14 cellular contexts compared by ENCODE assay signal in the genomic region with DNA sequence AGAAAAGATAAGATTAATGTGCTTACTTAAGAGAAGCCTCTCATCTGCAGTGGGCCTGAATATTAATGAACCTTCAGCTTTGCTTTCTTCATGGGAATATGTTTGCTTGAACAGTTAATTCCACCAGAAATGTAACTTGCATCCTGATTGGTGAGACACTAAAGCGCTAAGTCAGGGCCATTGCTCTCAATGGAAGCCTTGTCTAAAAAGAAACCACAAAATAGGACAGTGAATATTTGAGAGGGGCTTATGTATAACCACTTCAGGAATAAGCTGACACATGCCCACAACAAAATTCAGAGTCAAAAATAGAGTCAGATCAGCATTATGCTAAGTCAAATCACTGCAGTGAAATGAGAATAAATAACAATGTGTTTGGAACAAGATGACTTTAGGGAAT.
A peak's percentile ranks its signal among the peaks of the same experiment; 100 is the strongest.
DNase-seq lines count a peak whose midpoint lies in the region; ATAC-seq lines count a peak whose summit lies in the region.
"Had no signal": no experiment of that assay in that cellular context is flagged by ENCODE, and none has a peak within 500 bp of the region (broad histone marks: within the 10 kb centered on the region; RNA-seq: fewer than 3 reads in every experiment).

No MANE protein-coding gene starts in this region.

- H3K27ac ChIP-seq in SJCRH30, result no peak overlapping the region
- H3K27ac ChIP-seq in neuronal stem cell (replicated peaks; ENCODE audit: low read length), result no peak overlapping the region

- no peak overlapping the region for H2BK15ac ChIP-seq in neuronal stem cell (ENCODE audit: low read length)

- H2AFZ ChIP-seq in neuronal stem cell (ENCODE audit: low read length), result peak overlapping the region; percentile 48

- H3K18ac ChIP-seq in neuronal stem cell (ENCODE audit: low read length), result no peak overlapping the region

- H3K9ac ChIP-seq in neuronal stem cell (ENCODE audit: low read depth, low read length, poor library complexity), result no peak overlapping the region

- H3K36me3 ChIP-seq in SJCRH30 (no peaks in the 10 kb centered on the region), neuronal stem cell (replicated peaks in 1 of 2; ENCODE audit: control insufficient read depth in 2 of 2, insufficient read depth in 2 of 2, low read length in 2 of 2) (no peaks in the 10 kb centered on the region)

- H4K8ac ChIP-seq in neuronal stem cell (ENCODE audit: low read depth, low read length), result no peak overlapping the region

- no peak overlapping the region for H3K14ac ChIP-seq in neuronal stem cell (ENCODE audit: low read length)

- ATAC-seq in HG02938 (IDR thresholded peaks at IDR 0.05; ENCODE audit: unreplicated experiment) (no peak), GM18867 (IDR thresholded peaks at IDR 0.05; ENCODE audit: unreplicated experiment) (no peak)

- no CpG with 5 or more reads among the region's 1 CpG for WGBS in neuronal stem cell (ENCODE audit: extremely low coverage in 2 of 2, insufficient read length in 2 of 2, insufficient replicate concordance in 1 of 2), 2 donors

- DNase-seq in COLO829 (ENCODE audit: low spot score) (peak; percentile 27), SJCRH30 (peak; percentile 15 to 72), epidermal melanocyte (ENCODE audit: insufficient read length, low spot score) (peak; percentile 25), neuronal stem cell (ENCODE audit: low spot score) (no peak), NCI-H1694 treated with DMSO at 0.1 percent for 48 hours (lab: John Stamatoyannopoulos, UW) (no peak), dermis blood vessel endothelial cell (no peak)
- DNase-seq: C1 segment of cervical spinal cord; CD4-positive, alpha-beta T cell; DMS153; DND-41; GDM1; H7 had no signal

- H3K4me3 ChIP-seq in SJCRH30, result no peak overlapping the region
- H3K4me3 ChIP-seq in neuronal stem cell (ENCODE audit: low read length in 2 of 2), result no peak overlapping the region

- H4K91ac ChIP-seq in neuronal stem cell (ENCODE audit: low read depth, low read length, poor library complexity), result no peak overlapping the region

- no peaks in the 10 kb centered on the region for H3K27me3 ChIP-seq in SJCRH30
- no peaks in the 10 kb centered on the region for H3K27me3 ChIP-seq in neuronal stem cell (ENCODE audit: control insufficient read depth in 3 of 3, insufficient read depth in 3 of 3, low read depth in 1 of 3, low read length in 3 of 3)

- no peak overlapping the region for H3K4me2 ChIP-seq in neuronal stem cell (ENCODE audit: insufficient read depth, low read length, poor library complexity, severe bottlenecking)

- H3K9me3 ChIP-seq in SJCRH30 (replicated peaks) (no peaks in the 10 kb centered on the region), neuronal stem cell (replicated peaks in 1 of 2; ENCODE audit: control insufficient read depth in 2 of 2, insufficient read depth in 1 of 2, low read depth in 1 of 2, low read length in 2 of 2) (no peaks in the 10 kb centered on the region)

- no peak overlapping the region for H3K4ac ChIP-seq in neuronal stem cell (ENCODE audit: low read length)

- no peak overlapping the region for H2BK5ac ChIP-seq in neuronal stem cell (ENCODE audit: low read length)

- H2AK5ac ChIP-seq in neuronal stem cell (ENCODE audit: low read depth, low read length), result no peak overlapping the region

- H3K23ac ChIP-seq in neuronal stem cell (ENCODE audit: low read depth, low read length, poor library complexity), result no peak overlapping the region

- H2BK120ac ChIP-seq in neuronal stem cell (ENCODE audit: low read depth, low read length), result no peak overlapping the region

- no peaks in the 10 kb centered on the region for H3K4me1 ChIP-seq in SJCRH30
- H3K4me1 ChIP-seq in neuronal stem cell (ENCODE audit: control insufficient read depth in 2 of 2, insufficient read depth in 1 of 2, low read depth in 1 of 2, low read length in 2 of 2), result no peaks in the 10 kb centered on the region

- no peak overlapping the region for H2BK12ac ChIP-seq in neuronal stem cell (ENCODE audit: low read length)

- H3K79me1 ChIP-seq in neuronal stem cell (ENCODE audit: low read depth, low read length), result no peaks in the 10 kb centered on the region

Comparison
In these comparisons a context has a peak if more than half of its experiments do, and no peak if none do; other contexts are left out.
1. DNase-seq: peak in COLO829 (single experiment), SJCRH30 (2 of 2) and epidermal melanocyte (single experiment); none in neuronal stem cell (single experiment), NCI-H1694 treated with DMSO at 0.1 percent for 48 hours (single experiment) and dermis blood vessel endothelial cell (single experiment).